ENCODE assay signal across 27 cellular contexts in the genomic region with DNA sequence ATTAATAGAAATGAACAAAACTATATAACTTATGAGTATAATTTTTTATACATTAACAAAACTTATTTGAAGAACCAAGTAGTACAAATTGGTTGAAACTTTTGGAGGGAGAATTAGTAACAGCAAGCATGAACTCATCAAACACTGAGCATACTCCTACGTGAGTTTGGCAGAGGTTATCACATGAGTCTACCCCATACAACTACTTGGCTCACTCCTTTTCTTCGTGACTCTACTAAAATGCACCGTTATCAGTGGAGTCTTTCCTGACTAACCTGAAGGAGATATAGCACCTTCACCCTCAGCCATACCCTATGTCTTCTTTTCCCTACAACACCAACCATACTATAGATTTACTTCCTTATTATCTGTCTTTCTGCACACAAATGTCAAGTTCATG.
"Had no signal": no experiment of that assay in that cellular context is flagged by ENCODE, and none has a peak within 500 bp of the region (broad histone marks: within the 10 kb centered on the region; RNA-seq: fewer than 3 reads in every experiment).

No MANE protein-coding gene starts in this region.

- FAIRE-seq: islet of Langerhans had no signal

- ATAC-seq: heart right ventricle; left lung; naive thymus-derived CD4-positive, alpha-beta T cell; right cardiac atrium; stimulated activated effector memory CD8-positive, alpha-beta T cell treated with anti-CD3 and anti-CD28 coated beads, Interleukin-12 subunit alpha, Interleukin-12 subunit beta, amount 100 ng/mL, for 72 hours had no signal

- H2AFZ ChIP-seq: neural progenitor cell had no signal

- H3K27ac ChIP-seq: esophagus muscularis mucosa, heart right ventricle, left lung, neural progenitor cell, prostate gland, sigmoid colon, stomach, thyroid gland, vagina had no signal

- H3K36me3 Mint-ChIP-seq: naive thymus-derived CD4-positive, alpha-beta T cell; neural progenitor cell; stimulated activated effector memory CD8-positive, alpha-beta T cell treated with anti-CD3 and anti-CD28 coated beads, Interleukin-12 subunit alpha, Interleukin-12 subunit beta, amount 100 ng/mL, for 72 hours had no signal

- H3K9me3 ChIP-seq: prostate gland, sigmoid colon, thyroid gland, vagina had no signal

- H3K27me3 ChIP-seq: esophagus muscularis mucosa, heart right ventricle, left lung, neural progenitor cell, sigmoid colon, stomach, thyroid gland, vagina had no signal

- DNase-seq: effector CD8-positive, alpha-beta T cell; endodermal cell; foreskin melanocyte; glutamatergic neuron; heart right ventricle; hippocampal formation; left cardiac atrium; left lung; mesendoderm; midbrain; naive thymus-derived CD4-positive, alpha-beta T cell; right cardiac atrium; sigmoid colon; stimulated activated CD4-positive, alpha-beta T cell treated with anti-CD3 and anti-CD28 coated beads, Interleukin-2, amount 100 ng/mL, for 24 hours; stimulated activated CD4-positive, alpha-beta T cell treated with anti-CD3 and anti-CD28 coated beads, Interleukin-4, amount 100 ng/mL, for 24 hours; stimulated activated naive CD4-positive, alpha-beta T cell treated with Interleukin-2 at 50 U/mL for 16 hours; stomach; thyroid gland; trophoblast cell had no signal

- H3K4me2 ChIP-seq: neural progenitor cell had no signal

- H3K9me3 Mint-ChIP-seq: dendritic cell treated with granulocyte-macrophage colony-stimulating factor and Interleukin-4, amounts not matched to agents 40 ng/mL and 50 ng/mL, for 4 days; endodermal cell; neural progenitor cell had no signal

- H3K9ac ChIP-seq: neural progenitor cell had no signal

- H3K4me3 Mint-ChIP-seq: dendritic cell treated with granulocyte-macrophage colony-stimulating factor and Interleukin-4, amounts not matched to agents 40 ng/mL and 50 ng/mL, for 4 days; endodermal cell; naive thymus-derived CD4-positive, alpha-beta T cell; nephron; neural progenitor cell; stimulated activated effector memory CD8-positive, alpha-beta T cell treated with anti-CD3 and anti-CD28 coated beads, Interleukin-12 subunit alpha, Interleukin-12 subunit beta, amount 100 ng/mL, for 72 hours had no signal

- H3K27me3 Mint-ChIP-seq: dendritic cell treated with granulocyte-macrophage colony-stimulating factor and Interleukin-4, amounts not matched to agents 40 ng/mL and 50 ng/mL, for 4 days; naive thymus-derived CD4-positive, alpha-beta T cell had no signal

- H3K27ac Mint-ChIP-seq: dendritic cell treated with granulocyte-macrophage colony-stimulating factor and Interleukin-4, amounts not matched to agents 40 ng/mL and 50 ng/mL, for 4 days; endodermal cell; naive thymus-derived CD4-positive, alpha-beta T cell; nephron; neural progenitor cell; stimulated activated effector memory CD8-positive, alpha-beta T cell treated with anti-CD3 and anti-CD28 coated beads, Interleukin-12 subunit alpha, Interleukin-12 subunit beta, amount 100 ng/mL, for 72 hours had no signal

- H3K36me3 ChIP-seq: esophagus muscularis mucosa, heart right ventricle, left lung, neural progenitor cell, prostate gland, sigmoid colon, stomach, thyroid gland, vagina had no signal

- H3K4me1 Mint-ChIP-seq: endodermal cell; naive thymus-derived CD4-positive, alpha-beta T cell; nephron; neural progenitor cell; stimulated activated effector memory CD8-positive, alpha-beta T cell treated with anti-CD3 and anti-CD28 coated beads, Interleukin-12 subunit alpha, Interleukin-12 subunit beta, amount 100 ng/mL, for 72 hours had no signal

- H3K4me3 ChIP-seq: esophagus muscularis mucosa, heart right ventricle, left lung, neural progenitor cell, prostate gland, sigmoid colon, stomach, thyroid gland, vagina had no signal

- H3K4me1 ChIP-seq: esophagus muscularis mucosa, heart right ventricle, left lung, neural progenitor cell, prostate gland, sigmoid colon, stomach, thyroid gland, vagina had no signal
